8 cellular contexts compared by ENCODE assay signal in genomic region chr9:120877276-120878034, GRCh38. TPM values are rescaled to one million over a fixed set of nuclear protein-coding genes. Genes with fewer than 3 reads are reported as not detected.
DNase-seq lines count a peak whose midpoint lies in the region; ATAC-seq and TF ChIP-seq lines count a peak whose summit lies in the region.

No MANE protein-coding gene starts in this region.

- peaks cover 82% of the 10 kb centered on the region for H3K4me1 Mint-ChIP-seq in activated naive CD4-positive, alpha-beta T cell treated with anti-CD3 and anti-CD28 coated beads, Interleukin-2, amount 50 U/mL, for 24 hours

- intact Hi-C loops in Right ventricle myocardium inferior (cut with DNase I), result no loop called here

- H3K27me3 ChIP-seq in DND-41 (ENCODE audit: insufficient read depth, low read length, poor library complexity) (no peaks in the 10 kb centered on the region), RWPE2 (ENCODE audit: insufficient read depth, poor library complexity, severe bottlenecking) (no peaks in the 10 kb centered on the region), osteoblast (ENCODE audit: insufficient read depth, low read length) (no peaks in the 10 kb centered on the region)

- ATAC-seq in DND-41 (ENCODE audit: insufficient read depth, low read depth), result peak; percentile 39
- ATAC-seq in GM21717 (IDR thresholded peaks at IDR 0.05; ENCODE audit: unreplicated experiment), result peak; percentile 41
- ATAC-seq in RWPE2 (ENCODE audit: low read depth), result peak; percentile 7
- ATAC-seq in Right ventricle myocardium inferior, result peak; percentile 49

- peak overlapping the region; percentile 88 for H3K4me3 Mint-ChIP-seq in activated naive CD4-positive, alpha-beta T cell treated with anti-CD3 and anti-CD28 coated beads, Interleukin-2, amount 50 U/mL, for 24 hours

- peaks cover 36% of the 10 kb centered on the region for H3K4me1 ChIP-seq in DND-41 (ENCODE audit: insufficient read depth, low read length)
- peaks cover 29% of the 10 kb centered on the region for H3K4me1 ChIP-seq in RWPE2 (ENCODE audit: insufficient read depth, poor library complexity, severe bottlenecking)
- H3K4me1 ChIP-seq in osteoblast (ENCODE audit: insufficient read depth, low read length), result peaks cover 12% of the 10 kb centered on the region

- no peaks in the 10 kb centered on the region for H3K27me3 Mint-ChIP-seq in activated naive CD4-positive, alpha-beta T cell treated with anti-CD3 and anti-CD28 coated beads, Interleukin-2, amount 50 U/mL, for 24 hours

- peak overlapping the region; percentile 94 for H3K27ac ChIP-seq in DND-41 (ENCODE audit: low read length)
- H3K27ac ChIP-seq in KOPT-K1 (ENCODE audit: low read depth, low read length, poor library complexity, severe bottlenecking), result peak overlapping the region; percentile 97
- H3K27ac ChIP-seq in RWPE2 (ENCODE audit: poor library complexity, severe bottlenecking), result peak overlapping the region; percentile 97
- H3K27ac ChIP-seq in osteoblast (ENCODE audit: low read depth, low read length), result peak overlapping the region; percentile 40

- H3K4me2 ChIP-seq in DND-41 (ENCODE audit: insufficient read depth, low read length), result peak overlapping the region; percentile 77
- peak overlapping the region; percentile 87 for H3K4me2 ChIP-seq in osteoblast (ENCODE audit: insufficient read depth, low read length)

- H4K20me1 ChIP-seq in DND-41 (ENCODE audit: insufficient read depth, low read length) (no peaks in the 10 kb centered on the region), osteoblast (ENCODE audit: insufficient read depth, low read length) (no peaks in the 10 kb centered on the region)

- H3K9me3 ChIP-seq in DND-41 (ENCODE audit: insufficient read depth, low read length, severe bottlenecking) (no peaks in the 10 kb centered on the region), KOPT-K1 (ENCODE audit: insufficient read depth, low read length, poor library complexity, severe bottlenecking) (no peaks in the 10 kb centered on the region), RWPE2 (ENCODE audit: severe bottlenecking) (peaks cover 2% of the 10 kb centered on the region), osteoblast (ENCODE audit: low read depth, low read length) (no peaks in the 10 kb centered on the region)

- H3K36me3 Mint-ChIP-seq in activated naive CD4-positive, alpha-beta T cell treated with anti-CD3 and anti-CD28 coated beads, Interleukin-2, amount 50 U/mL, for 24 hours, result peaks cover 10% of the 10 kb centered on the region

- peaks cover 29% of the 10 kb centered on the region for H3K79me2 ChIP-seq in DND-41 (ENCODE audit: insufficient read depth, low read length)
- no peaks in the 10 kb centered on the region for H3K79me2 ChIP-seq in osteoblast (ENCODE audit: insufficient read depth, low read length)

- TF ChIP-seq CTCF in DND-41 (IDR thresholded peaks at IDR 0.05; ENCODE audit: borderline replicate concordance, extremely low read depth, low read length, poor library complexity, severe bottlenecking) (no peak), RWPE2 (IDR thresholded peaks at IDR 0.05; ENCODE audit: poor library complexity, severe bottlenecking) (peak; percentile 38), osteoblast (IDR thresholded peaks at IDR 0.05; ENCODE audit: extremely low read depth, low read depth, low read length) (no peak)

- H3K27ac Mint-ChIP-seq in activated naive CD4-positive, alpha-beta T cell treated with anti-CD3 and anti-CD28 coated beads, Interleukin-2, amount 50 U/mL, for 24 hours, result peak overlapping the region; percentile 95

- peak overlapping the region; percentile 75 for H3K9ac ChIP-seq in DND-41 (ENCODE audit: low read depth, low read length)

- DNase-seq in DND-41, result peak; percentile 80
- DNase-seq in RWPE2 (ENCODE audit: low spot score), result no peak
- DNase-seq in Right ventricle myocardium inferior (ENCODE audit: missing footprints), result peak; percentile 87
- peak; percentile 94 for DNase-seq in osteoblast (ENCODE audit: insufficient read length, low spot score, missing footprints)
- DNase-seq in mesenteric fat pad (ENCODE audit: low spot score), result no peak

- H3K36me3 ChIP-seq in DND-41 (ENCODE audit: insufficient read depth, low read length) (peaks cover 40% of the 10 kb centered on the region), KOPT-K1 (ENCODE audit: insufficient read depth, low read length) (peaks cover 23% of the 10 kb centered on the region), RWPE2 (ENCODE audit: low read depth) (peaks cover 28% of the 10 kb centered on the region), osteoblast (ENCODE audit: insufficient read depth, low read length) (peaks cover 12% of the 10 kb centered on the region)

- H3K9me3 Mint-ChIP-seq in activated naive CD4-positive, alpha-beta T cell treated with anti-CD3 and anti-CD28 coated beads, Interleukin-2, amount 50 U/mL, for 24 hours, result no peaks in the 10 kb centered on the region

- peak overlapping the region; percentile 86 for H2AFZ ChIP-seq in DND-41 (ENCODE audit: low read depth, low read length)
- peak overlapping the region; percentile 95 for H2AFZ ChIP-seq in osteoblast (ENCODE audit: low read length)

- peak overlapping the region; percentile 24 to 64; a peak in 3 of 4 replicates for H3K4me3 ChIP-seq in DND-41 (ENCODE audit: low read depth in 1 of 2, low read length in 2 of 2)
- H3K4me3 ChIP-seq in RWPE2 (ENCODE audit: severe bottlenecking), result peak overlapping the region; percentile 55
- peak overlapping the region; percentile 79 for H3K4me3 ChIP-seq in osteoblast (ENCODE audit: insufficient read depth, low read length)

RNA-seq across cellular contexts. Expression of gene PHF19, which starts 0.5 kb away (rescaled TPM):
- 13.2 TPM for total RNA-seq in Right ventricle myocardium inferior
- 13.8 and 16.6 TPM in 2 replicates for total RNA-seq in osteoblast
- total RNA-seq in mesenteric fat pad, result 13.7 TPM

RNA-seq across cellular contexts. Expression of gene PSMD5, which starts 34.7 kb away (rescaled TPM):
- total RNA-seq in Right ventricle myocardium inferior (15.3 TPM), osteoblast (32.6 and 34.2 TPM in 2 replicates), mesenteric fat pad (54.6 TPM)

RNA-seq across cellular contexts. Expression of gene TRAF1, which starts 49.1 kb away (rescaled TPM):
- total RNA-seq in Right ventricle myocardium inferior (2.1 TPM), osteoblast (0.88 and 1.8 TPM in 2 replicates), mesenteric fat pad (1.6 TPM)

Comparison
In these comparisons a context has a peak if more than half of its experiments do, and no peak if none do; other contexts are left out.
1. DNase-seq: peak in DND-41 (single experiment), Right ventricle myocardium inferior (single experiment) and osteoblast (single experiment); none in RWPE2 (single experiment) and mesenteric fat pad (single experiment).
2. H3K27ac ChIP-seq: peak in every context shown above with its lines; median percentile 97 in KOPT-K1; 97 in RWPE2; 94 in DND-41; 40 in osteoblast.
3. Peak in every context shown above with its lines, with median percentiles within 50 percentile points of each other: ATAC-seq and H3K4me3 ChIP-seq.